In the genomic region with DNA sequence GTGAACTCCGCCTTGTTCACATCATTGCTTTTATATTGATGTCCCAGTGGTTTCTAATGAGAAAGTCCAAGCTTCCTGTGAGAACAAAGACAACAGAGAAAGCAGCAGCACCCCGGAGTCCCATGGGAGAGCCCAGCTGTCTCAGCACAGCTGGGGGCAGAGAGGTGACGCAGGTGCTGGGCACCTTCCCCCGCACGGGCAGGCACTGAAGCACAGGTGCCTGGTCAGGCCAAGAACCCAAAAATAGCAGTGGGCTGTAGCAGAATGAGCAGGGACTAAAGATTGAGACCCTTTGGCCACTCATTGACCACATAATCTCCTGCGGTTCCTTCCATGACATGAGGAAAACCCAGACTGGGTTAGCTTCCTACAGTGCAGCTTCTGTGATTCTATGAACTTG, we compare ENCODE assay signal across 13 cellular contexts. TPM values are rescaled to one million over a fixed set of nuclear protein-coding genes. Genes with fewer than 3 reads are reported as not detected.
A peak's percentile ranks its signal among the peaks of the same experiment; 100 is the strongest.
DNase-seq lines count a peak whose midpoint lies in the region; ATAC-seq lines count a peak whose summit lies in the region.
"Had no signal": no experiment of that assay in that cellular context is flagged by ENCODE, and none has a peak within 500 bp of the region (broad histone marks: within the 10 kb centered on the region; RNA-seq: fewer than 3 reads in every experiment).

No MANE protein-coding gene starts in this region.

- CTCF ChIA-PET in activated naive CD4-positive, alpha-beta T cell treated with anti-CD3 and anti-CD28 coated beads for 36 hours (lab: Charles Lee), result no interaction called here

- H3K4me3 Mint-ChIP-seq in effector memory CD8-positive, alpha-beta T cell, result no peak overlapping the region
- no peak overlapping the region for H3K4me3 Mint-ChIP-seq in activated naive CD4-positive, alpha-beta T cell treated with anti-CD3 and anti-CD28 coated beads for 36 hours

- peaks cover 3 to 12% of the 10 kb centered on the region in 2 donors for H3K9me3 Mint-ChIP-seq in effector memory CD8-positive, alpha-beta T cell
- H3K9me3 Mint-ChIP-seq in activated naive CD4-positive, alpha-beta T cell treated with anti-CD3 and anti-CD28 coated beads for 36 hours, result peaks cover 12% of the 10 kb centered on the region

- ATAC-seq in GM18868 (IDR thresholded peaks at IDR 0.05; ENCODE audit: unreplicated experiment) (peak; percentile 90), GM21825 (IDR thresholded peaks at IDR 0.05; ENCODE audit: unreplicated experiment) (peak; percentile 96), HG03432 (IDR thresholded peaks at IDR 0.05; ENCODE audit: unreplicated experiment) (peak; percentile 98)
- ATAC-seq in effector memory CD8-positive, alpha-beta T cell (replicated peaks), result no peak
- ATAC-seq: left colon had no signal

- intact Hi-C loops in activated naive CD4-positive, alpha-beta T cell treated with anti-CD3 and anti-CD28 coated beads for 36 hours (cut with micrococcal nuclease), result no loop called here

- peaks cover 7% of the 10 kb centered on the region for H3K36me3 Mint-ChIP-seq in effector memory CD8-positive, alpha-beta T cell (ENCODE audit: insufficient read depth)
- peaks cover 35% of the 10 kb centered on the region for H3K36me3 Mint-ChIP-seq in activated naive CD4-positive, alpha-beta T cell treated with anti-CD3 and anti-CD28 coated beads for 36 hours (ENCODE audit: low read depth)

- DNase-seq in germinal center (ENCODE audit: low spot score) (peak; percentile 65), NCI-H1436 treated with DMSO at 0.1 percent for 48 hours (lab: John Stamatoyannopoulos, UW) (no peak), SK-N-DZ (ENCODE audit: low spot score) (no peak)
- no peak for DNase-seq in effector memory CD8-positive, alpha-beta T cell
- no peak for DNase-seq in activated naive CD4-positive, alpha-beta T cell treated with anti-CD3 and anti-CD28 coated beads for 36 hours
- DNase-seq: DMS79 treated with DMSO at 0.1 percent for 48 hours, left colon, NCI-H1436, SIG-M5 had no signal

- H3K27me3 Mint-ChIP-seq in effector memory CD8-positive, alpha-beta T cell, result no peaks in the 10 kb centered on the region
- no peaks in the 10 kb centered on the region for H3K27me3 Mint-ChIP-seq in activated naive CD4-positive, alpha-beta T cell treated with anti-CD3 and anti-CD28 coated beads for 36 hours (ENCODE audit: low read depth)
- H3K27me3 Mint-ChIP-seq: progenitor cell of endocrine pancreas had no signal

- H3K27ac Mint-ChIP-seq in effector memory CD8-positive, alpha-beta T cell, result no peak overlapping the region
- H3K27ac Mint-ChIP-seq in activated naive CD4-positive, alpha-beta T cell treated with anti-CD3 and anti-CD28 coated beads for 36 hours, result no peak overlapping the region
- H3K27ac Mint-ChIP-seq: progenitor cell of endocrine pancreas had no signal

- peaks cover 2 to 7% of the 10 kb centered on the region in 2 donors for H3K4me1 Mint-ChIP-seq in effector memory CD8-positive, alpha-beta T cell (ENCODE audit: low read depth in 2 of 2)
- H3K4me1 Mint-ChIP-seq in activated naive CD4-positive, alpha-beta T cell treated with anti-CD3 and anti-CD28 coated beads for 36 hours (ENCODE audit: low read depth), result no peaks in the 10 kb centered on the region

RNA-seq across cellular contexts. Expression of gene SRD5A1, which starts 18.8 kb away (rescaled TPM):
- 1 to 10 TPM; 5.2 to 5.4 TPM for total RNA-seq in activated naive CD4-positive, alpha-beta T cell treated with anti-CD3 and anti-CD28 coated beads for 36 hours
- polyA plus RNA-seq in SK-N-DZ (2014; cell fraction: cytosol; rRNA removed), result 55.9 and 84.1 TPM in 2 replicates
- 44.8 and 51.8 TPM in 2 replicates for polyA plus RNA-seq in SK-N-DZ (2014; cell fraction: nucleus; rRNA removed)

RNA-seq across cellular contexts. Expression of gene NSUN2, which starts 19.2 kb away (rescaled TPM):
- 10 to 100 TPM; 59.0 to 60.5 TPM for total RNA-seq in activated naive CD4-positive, alpha-beta T cell treated with anti-CD3 and anti-CD28 coated beads for 36 hours
- 72.3 and 78.6 TPM in 2 replicates for polyA plus RNA-seq in SK-N-DZ (2014; cell fraction: cytosol; rRNA removed)
- polyA plus RNA-seq in SK-N-DZ (2014; cell fraction: nucleus; rRNA removed), result 106 and 136 TPM in 2 replicates
